Comparison of ENCODE assay signal across 8 cellular contexts in genomic region chr11:910044-910588, GRCh38. TPM values are rescaled to one million over a fixed set of nuclear protein-coding genes. Genes with fewer than 3 reads are reported as not detected.
DNase-seq lines count a peak whose midpoint lies in the region; ATAC-seq lines count a peak whose summit lies in the region.

No MANE protein-coding gene starts in this region.

- peak overlapping the region; percentile 96 for H3K4me3 Mint-ChIP-seq in activated T-helper 1 cell treated with anti-CD3 and anti-CD28 coated beads, Interleukin-12 subunit alpha, Interleukin-12 subunit beta, Interleukin-2, Interleukin-4 antibody, amounts not matched to agents 30 ng/mL and 10 ng/mL and 1 ng/mL, durations not matched to agents 14 hours and 24 hours and 36 hours
- peak overlapping the region; percentile 95 to 97 for H3K4me3 Mint-ChIP-seq in stimulated activated naive B cell treated with anti-CD40 and anti-IgM and Interleukin-4, amounts not matched to agents 10 μg/mL and 1 μg/mL and 100 μg/mL, for 72 hours

- H3K36me3 Mint-ChIP-seq in activated T-helper 1 cell treated with anti-CD3 and anti-CD28 coated beads, Interleukin-12 subunit alpha, Interleukin-12 subunit beta, Interleukin-2, Interleukin-4 antibody, amounts not matched to agents 30 ng/mL and 10 ng/mL and 1 ng/mL, durations not matched to agents 14 hours and 24 hours and 36 hours (ENCODE audit: low read depth) = peaks cover 8% of the 10 kb centered on the region
- peaks cover 4 to 12% of the 10 kb centered on the region in 2 donors for H3K36me3 Mint-ChIP-seq in stimulated activated naive B cell treated with anti-CD40 and anti-IgM and Interleukin-4, amounts not matched to agents 10 μg/mL and 1 μg/mL and 100 μg/mL, for 72 hours

- H3K4me3 ChIP-seq in iPS-11a (ENCODE audit: low read depth, low read length) = peak overlapping the region; percentile 88

- ATAC-seq in HG03460 (IDR thresholded peaks at IDR 0.05; ENCODE audit: unreplicated experiment) = peak; percentile 22
- ATAC-seq in stimulated activated naive B cell treated with anti-CD40 and anti-IgM and Interleukin-4, amounts not matched to agents 10 μg/mL and 1 μg/mL and 100 μg/mL, for 72 hours (replicated peaks) = peak in 1 of 2 donors; percentile 26

- H3K27me3 Mint-ChIP-seq in activated T-helper 1 cell treated with anti-CD3 and anti-CD28 coated beads, Interleukin-12 subunit alpha, Interleukin-12 subunit beta, Interleukin-2, Interleukin-4 antibody, amounts not matched to agents 30 ng/mL and 10 ng/mL and 1 ng/mL, durations not matched to agents 14 hours and 24 hours and 36 hours (ENCODE audit: insufficient read depth) = no peaks in the 10 kb centered on the region
- H3K27me3 Mint-ChIP-seq in stimulated activated naive B cell treated with anti-CD40 and anti-IgM and Interleukin-4, amounts not matched to agents 10 μg/mL and 1 μg/mL and 100 μg/mL, for 72 hours = no peaks in the 10 kb centered on the region

- intact Hi-C loops in activated T-helper 1 cell treated with anti-CD3 and anti-CD28 coated beads, Interleukin-12 subunit alpha, Interleukin-12 subunit beta, Interleukin-2, Interleukin-4 antibody, amounts not matched to agents 30 ng/mL and 10 ng/mL and 1 ng/mL, durations not matched to agents 14 hours and 24 hours and 36 hours (cut with micrococcal nuclease) = loop anchor here (1.0 to 5.0 kb wide), 5 partner anchors 67 to 662 kb away; partner anchors contain the start of genes DUSP8, POLR2L, RPLP2 and TSPAN4

- H3K4me1 Mint-ChIP-seq in activated T-helper 1 cell treated with anti-CD3 and anti-CD28 coated beads, Interleukin-12 subunit alpha, Interleukin-12 subunit beta, Interleukin-2, Interleukin-4 antibody, amounts not matched to agents 30 ng/mL and 10 ng/mL and 1 ng/mL, durations not matched to agents 14 hours and 24 hours and 36 hours (ENCODE audit: low read depth) = peaks cover 18% of the 10 kb centered on the region
- peaks cover 24 to 36% of the 10 kb centered on the region in 2 donors for H3K4me1 Mint-ChIP-seq in stimulated activated naive B cell treated with anti-CD40 and anti-IgM and Interleukin-4, amounts not matched to agents 10 μg/mL and 1 μg/mL and 100 μg/mL, for 72 hours

- peak overlapping the region; percentile 84 for H3K27ac Mint-ChIP-seq in activated T-helper 1 cell treated with anti-CD3 and anti-CD28 coated beads, Interleukin-12 subunit alpha, Interleukin-12 subunit beta, Interleukin-2, Interleukin-4 antibody, amounts not matched to agents 30 ng/mL and 10 ng/mL and 1 ng/mL, durations not matched to agents 14 hours and 24 hours and 36 hours
- H3K27ac Mint-ChIP-seq in stimulated activated naive B cell treated with anti-CD40 and anti-IgM and Interleukin-4, amounts not matched to agents 10 μg/mL and 1 μg/mL and 100 μg/mL, for 72 hours = peak overlapping the region; percentile 96

- no peaks in the 10 kb centered on the region for H3K9me3 Mint-ChIP-seq in activated T-helper 1 cell treated with anti-CD3 and anti-CD28 coated beads, Interleukin-12 subunit alpha, Interleukin-12 subunit beta, Interleukin-2, Interleukin-4 antibody, amounts not matched to agents 30 ng/mL and 10 ng/mL and 1 ng/mL, durations not matched to agents 14 hours and 24 hours and 36 hours
- H3K9me3 Mint-ChIP-seq in stimulated activated naive B cell treated with anti-CD40 and anti-IgM and Interleukin-4, amounts not matched to agents 10 μg/mL and 1 μg/mL and 100 μg/mL, for 72 hours = no peaks in the 10 kb centered on the region

- peak; percentile 52 for DNase-seq in GM19238 (ENCODE audit: insufficient read length, low spot score)
- no peak for DNase-seq in activated T-helper 1 cell treated with anti-CD3 and anti-CD28 coated beads, Interleukin-12 subunit alpha, Interleukin-12 subunit beta, Interleukin-2, Interleukin-4 antibody, amounts not matched to agents 30 ng/mL and 10 ng/mL and 1 ng/mL, durations not matched to agents 14 hours and 24 hours and 36 hours (ENCODE audit: low spot score)
- no peak for DNase-seq in stimulated activated naive B cell treated with anti-CD40 and anti-IgM and Interleukin-4, amounts not matched to agents 10 μg/mL and 1 μg/mL and 100 μg/mL, for 72 hours
- no peak for DNase-seq in NCI-H1105 treated with DMSO at 0.1 percent for 48 hours (lab: John Stamatoyannopoulos, UW)
- DNase-seq in NCI-H2171 treated with DMSO at 0.1 percent for 48 hours (lab: John Stamatoyannopoulos, UW) = no peak
- no peak for DNase-seq in cerebellar cortex (ENCODE audit: low spot score)

RNA-seq across cellular contexts. Expression of gene CHID1, which starts 0.5 kb away (rescaled TPM):
- total RNA-seq in activated T-helper 1 cell treated with anti-CD3 and anti-CD28 coated beads, Interleukin-12 subunit alpha, Interleukin-12 subunit beta, Interleukin-2, Interleukin-4 antibody, amounts not matched to agents 30 ng/mL and 10 ng/mL and 1 ng/mL, durations not matched to agents 14 hours and 24 hours and 36 hours = 108 and 110 TPM in 2 replicates

RNA-seq across cellular contexts. Expression of gene AP2A2, which starts 15.6 kb away (rescaled TPM):
- total RNA-seq in activated T-helper 1 cell treated with anti-CD3 and anti-CD28 coated beads, Interleukin-12 subunit alpha, Interleukin-12 subunit beta, Interleukin-2, Interleukin-4 antibody, amounts not matched to agents 30 ng/mL and 10 ng/mL and 1 ng/mL, durations not matched to agents 14 hours and 24 hours and 36 hours = 49.7 and 60.4 TPM in 2 replicates
